Comparison of ENCODE assay signal across 8 cellular contexts in genomic region chr1:1308756-1309524, GRCh38. TPM values are rescaled to one million over a fixed set of nuclear protein-coding genes. Genes with fewer than 3 reads are reported as not detected.
DNase-seq lines count a peak whose midpoint lies in the region; ATAC-seq, FAIRE-seq and TF ChIP-seq lines count a peak whose summit lies in the region.

No MANE protein-coding gene starts in this region.

- H3K36me3 ChIP-seq in HUES64 (ENCODE audit: insufficient read depth, low read length) (peaks cover 39% of the 10 kb centered on the region), astrocyte (ENCODE audit: insufficient read depth, low read length) (peaks cover 5% of the 10 kb centered on the region)

- H3K4me3 Mint-ChIP-seq in astrocyte (ENCODE audit: unreplicated experiment) = peak overlapping the region; percentile 86
- peak overlapping the region; percentile 86 to 87 for H3K4me3 Mint-ChIP-seq in stimulated activated naive CD8-positive, alpha-beta T cell treated with anti-CD3 and anti-CD28 coated beads, Interleukin-15, amount 100 ng/mL, for 72 hours

- H3K9me3 Mint-ChIP-seq in astrocyte (ENCODE audit: unreplicated experiment) = no peaks in the 10 kb centered on the region
- H3K9me3 Mint-ChIP-seq in stimulated activated naive CD8-positive, alpha-beta T cell treated with anti-CD3 and anti-CD28 coated beads, Interleukin-15, amount 100 ng/mL, for 72 hours = no peaks in the 10 kb centered on the region

- WGBS in HUES64 = 2% methylated on average over 91 of the region's 91 CpGs

- H3K27me3 ChIP-seq in HUES64 (ENCODE audit: insufficient read depth, low read length) (no peaks in the 10 kb centered on the region; the same call in 1 of the 2 replicates), astrocyte (ENCODE audit: insufficient read depth, low read length) (no peaks in the 10 kb centered on the region)

- H3K27ac Mint-ChIP-seq in astrocyte (ENCODE audit: unreplicated experiment) = no peak overlapping the region
- H3K27ac Mint-ChIP-seq in stimulated activated naive CD8-positive, alpha-beta T cell treated with anti-CD3 and anti-CD28 coated beads, Interleukin-15, amount 100 ng/mL, for 72 hours = peak overlapping the region in 1 of 2 donors; percentile 95

- no peak for ATAC-seq in stimulated activated naive CD8-positive, alpha-beta T cell treated with anti-CD3 and anti-CD28 coated beads, Interleukin-15, amount 100 ng/mL, for 72 hours
- no peak for ATAC-seq in GM21423 (IDR thresholded peaks at IDR 0.05; ENCODE audit: unreplicated experiment)

- peaks cover 6% of the 10 kb centered on the region for H3K36me3 Mint-ChIP-seq in astrocyte (ENCODE audit: low read depth, unreplicated experiment)

- H3K4me3 ChIP-seq in HUES64 (ENCODE audit: low read length) (peak overlapping the region; percentile 88), astrocyte (ENCODE audit: insufficient read depth, low read depth, low read length) (peak overlapping the region; percentile 73)

- FAIRE-seq in astrocyte (lab: Jason Lieb, UNC) = no peak

- H3K4me1 ChIP-seq in HUES64 (ENCODE audit: insufficient read depth, low read length) (peaks cover 23% of the 10 kb centered on the region), astrocyte (ENCODE audit: insufficient read depth, low read length) (peaks cover 41% of the 10 kb centered on the region)

- peaks cover 67% of the 10 kb centered on the region for H3K79me2 ChIP-seq in astrocyte (ENCODE audit: insufficient read depth, low read length)

- DNase-seq in activated naive CD4-positive, alpha-beta T cell treated with Interleukin-2 at 50 U/mL for 16 hours = peak; percentile 14
- no peak for DNase-seq in activated naive CD4-positive, alpha-beta T cell treated with anti-CD3 and anti-CD28 coated beads, Interleukin-2, amount 50 U/mL, for 16 hours
- DNase-seq in astrocyte (ENCODE audit: low read depth) = no peak
- DNase-seq in islet precursor cell = peak; percentile 70
- DNase-seq in stimulated activated naive CD8-positive, alpha-beta T cell treated with anti-CD3 and anti-CD28 coated beads, Interleukin-15, amount 100 ng/mL, for 72 hours = no peak
- DNase-seq in NCI-H187 (lab: John Stamatoyannopoulos, UW) = no peak

- H2AFZ ChIP-seq in astrocyte (ENCODE audit: low read depth, low read length) = peak overlapping the region; percentile 26

- no peaks in the 10 kb centered on the region for H3K27me3 Mint-ChIP-seq in astrocyte (ENCODE audit: low read depth, unreplicated experiment)
- H3K27me3 Mint-ChIP-seq in stimulated activated naive CD8-positive, alpha-beta T cell treated with anti-CD3 and anti-CD28 coated beads, Interleukin-15, amount 100 ng/mL, for 72 hours = no peaks in the 10 kb centered on the region

- H3K4me2 ChIP-seq in astrocyte (ENCODE audit: low read length) = peak overlapping the region; percentile 96

- H4K20me1 ChIP-seq in astrocyte (ENCODE audit: insufficient read depth, low read length) = peaks cover 74% of the 10 kb centered on the region

- peaks cover 8% of the 10 kb centered on the region for H3K4me1 Mint-ChIP-seq in astrocyte (ENCODE audit: low read depth, unreplicated experiment)
- H3K4me1 Mint-ChIP-seq in stimulated activated naive CD8-positive, alpha-beta T cell treated with anti-CD3 and anti-CD28 coated beads, Interleukin-15, amount 100 ng/mL, for 72 hours = peaks cover 48% of the 10 kb centered on the region

- H3K9me3 ChIP-seq in HUES64 (ENCODE audit: insufficient read depth, low read depth, low read length) = no peaks in the 10 kb centered on the region
- H3K9me3 ChIP-seq in astrocyte (ENCODE audit: insufficient read depth, low read depth, low read length) = no peaks in the 10 kb centered on the region

- no peak for TF ChIP-seq CTCF in astrocyte (IDR thresholded peaks at IDR 0.05; ENCODE audit: insufficient read depth, low read depth, low read length)

- H3K9ac ChIP-seq in HUES64 (ENCODE audit: low read depth, low read length) (peak overlapping the region; percentile 82), astrocyte (ENCODE audit: low read length) (peak overlapping the region; percentile 81)

- peak overlapping the region; percentile 67; the same call in 1 of the 2 replicates for H3K27ac ChIP-seq in HUES64 (ENCODE audit: low read depth, low read length)
- H3K27ac ChIP-seq in astrocyte (ENCODE audit: low read depth, low read length) = peak overlapping the region; percentile 64

RNA-seq across cellular contexts. Expression of gene PUSL1, which starts 0.5 kb away (rescaled TPM):
- polyA plus RNA-seq in HUES64 (2013, experiment 1 of 2) = 26.3 TPM
- 26.3 TPM for polyA plus RNA-seq in HUES64 (2013, experiment 2 of 2)
- total RNA-seq in astrocyte = 28.0 and 29.4 TPM in 2 replicates

RNA-seq across cellular contexts. Expression of gene ACAP3, which starts 1.2 kb away (rescaled TPM):
- polyA plus RNA-seq in HUES64 (2013, experiment 1 of 2) = 16.2 TPM
- 18.1 TPM for polyA plus RNA-seq in HUES64 (2013, experiment 2 of 2)
- total RNA-seq in astrocyte = 60.2 and 64.0 TPM in 2 replicates

RNA-seq across cellular contexts. Expression of gene INTS11, which starts 15.5 kb away (rescaled TPM):
- polyA plus RNA-seq in HUES64 (2013, experiment 1 of 2) = 74.1 TPM
- polyA plus RNA-seq in HUES64 (2013, experiment 2 of 2) = 76.3 TPM
- total RNA-seq in astrocyte = 75.9 and 84.8 TPM in 2 replicates

RNA-seq across cellular contexts. Expression of gene CPTP, which starts 15.7 kb away (rescaled TPM):
- 10.1 TPM for polyA plus RNA-seq in HUES64 (2013, experiment 1 of 2)
- polyA plus RNA-seq in HUES64 (2013, experiment 2 of 2) = 10.2 TPM
- total RNA-seq in astrocyte = 25.6 and 28.5 TPM in 2 replicates

RNA-seq across cellular contexts. Expression of gene TAS1R3, which starts 22.1 kb away (rescaled TPM):
- polyA plus RNA-seq in HUES64 (2013, experiment 1 of 2) = 0.10 TPM
- 0.13 TPM for polyA plus RNA-seq in HUES64 (2013, experiment 2 of 2)
- 0.41 and 0.50 TPM in 2 replicates for total RNA-seq in astrocyte

Comparison
In these comparisons a context has a peak if more than half of its experiments do, and no peak if none do; other contexts are left out.
1. DNase-seq: peak in activated naive CD4-positive, alpha-beta T cell treated with Interleukin-2 at 50 U/mL for 16 hours (single experiment) and islet precursor cell (single experiment); none in activated naive CD4-positive, alpha-beta T cell treated with anti-CD3 and anti-CD28 coated beads, Interleukin-2, amount 50 U/mL, for 16 hours (single experiment), astrocyte (single experiment), stimulated activated naive CD8-positive, alpha-beta T cell treated with anti-CD3 and anti-CD28 coated beads, Interleukin-15, amount 100 ng/mL, for 72 hours (0 of 2) and NCI-H187 (0 of 2).